1 cellular context compared by ENCODE assay signal in genomic region chr21:26844258-26845065, GRCh38.
TF ChIP-seq lines count a peak whose summit lies in the region.

No MANE protein-coding gene starts in this region.

TF ChIP-seq in HepG2, 621 proteins besides CTCF, POLR2A, EP300 and RAD21 (continued from another document):
- TF ChIP-seq, protein P1, sequence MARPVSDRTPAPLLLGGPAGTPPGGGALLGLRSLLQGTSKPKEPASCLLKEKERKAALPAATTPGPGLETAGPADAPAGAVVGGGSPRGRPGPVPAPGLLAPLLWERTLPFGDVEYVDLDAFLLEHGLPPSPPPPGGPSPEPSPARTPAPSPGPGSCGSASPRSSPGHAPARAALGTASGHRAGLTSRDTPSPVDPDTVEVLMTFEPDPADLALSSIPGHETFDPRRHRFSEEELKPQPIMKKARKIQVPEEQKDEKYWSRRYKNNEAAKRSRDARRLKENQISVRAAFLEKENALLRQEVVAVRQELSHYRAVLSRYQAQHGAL (CRISPR knock-in tag; IDR thresholded peaks at IDR 0.05; ENCODE audit: not compliant biosample characterization), result no peak
- no peak for TF ChIP-seq NONO (IDR thresholded peaks at IDR 0.05)
- TF ChIP-seq NONO (CRISPR knock-in tag; conservative IDR thresholded peaks at IDR 0.05), result 0 out of 2 replicates have a peak, but pooled peaks have one; percentile 20
- no peak for TF ChIP-seq HNF4A (CRISPR knock-in tag; IDR thresholded peaks at IDR 0.05)
- TF ChIP-seq, protein P2, sequence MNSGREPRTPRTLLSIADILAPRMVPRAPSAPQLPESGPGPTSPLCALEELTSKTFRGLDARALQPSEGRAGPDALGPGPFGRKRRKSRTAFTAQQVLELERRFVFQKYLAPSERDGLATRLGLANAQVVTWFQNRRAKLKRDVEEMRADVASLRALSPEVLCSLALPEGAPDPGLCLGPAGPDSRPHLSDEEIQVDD (CRISPR knock-in tag; IDR thresholded peaks at IDR 0.05; ENCODE audit: borderline replicate concordance), result no peak
- TF ChIP-seq ZNF567 (CRISPR knock-in tag; IDR thresholded peaks at IDR 0.05; ENCODE audit: borderline replicate concordance), result no peak
- no peak for TF ChIP-seq ZNF577 (CRISPR knock-in tag; IDR thresholded peaks at IDR 0.05; ENCODE audit: borderline replicate concordance, low read depth)
- no peak for TF ChIP-seq ZNF530 (CRISPR knock-in tag; IDR thresholded peaks at IDR 0.05; ENCODE audit: low read depth)
- no peak for TF ChIP-seq SNAPC5 (CRISPR knock-in tag; IDR thresholded peaks at IDR 0.05; ENCODE audit: borderline replicate concordance)
- TF ChIP-seq, protein P3, sequence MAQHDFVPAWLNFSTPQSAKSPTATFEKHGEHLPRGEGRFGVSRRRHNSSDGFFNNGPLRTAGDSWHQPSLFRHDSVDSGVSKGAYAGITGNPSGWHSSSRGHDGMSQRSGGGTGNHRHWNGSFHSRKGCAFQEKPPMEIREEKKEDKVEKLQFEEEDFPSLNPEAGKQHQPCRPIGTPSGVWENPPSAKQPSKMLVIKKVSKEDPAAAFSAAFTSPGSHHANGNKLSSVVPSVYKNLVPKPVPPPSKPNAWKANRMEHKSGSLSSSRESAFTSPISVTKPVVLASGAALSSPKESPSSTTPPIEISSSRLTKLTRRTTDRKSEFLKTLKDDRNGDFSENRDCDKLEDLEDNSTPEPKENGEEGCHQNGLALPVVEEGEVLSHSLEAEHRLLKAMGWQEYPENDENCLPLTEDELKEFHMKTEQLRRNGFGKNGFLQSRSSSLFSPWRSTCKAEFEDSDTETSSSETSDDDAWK (CRISPR knock-in tag; IDR thresholded peaks at IDR 0.05), result no peak
- TF ChIP-seq ZNF800 (CRISPR knock-in tag; IDR thresholded peaks at IDR 0.05), result peak; percentile 90
- TF ChIP-seq ZNF563 (CRISPR knock-in tag; IDR thresholded peaks at IDR 0.05), result peak; percentile 46; the same call in 1 of the 2 replicates
- TF ChIP-seq, protein P4, sequence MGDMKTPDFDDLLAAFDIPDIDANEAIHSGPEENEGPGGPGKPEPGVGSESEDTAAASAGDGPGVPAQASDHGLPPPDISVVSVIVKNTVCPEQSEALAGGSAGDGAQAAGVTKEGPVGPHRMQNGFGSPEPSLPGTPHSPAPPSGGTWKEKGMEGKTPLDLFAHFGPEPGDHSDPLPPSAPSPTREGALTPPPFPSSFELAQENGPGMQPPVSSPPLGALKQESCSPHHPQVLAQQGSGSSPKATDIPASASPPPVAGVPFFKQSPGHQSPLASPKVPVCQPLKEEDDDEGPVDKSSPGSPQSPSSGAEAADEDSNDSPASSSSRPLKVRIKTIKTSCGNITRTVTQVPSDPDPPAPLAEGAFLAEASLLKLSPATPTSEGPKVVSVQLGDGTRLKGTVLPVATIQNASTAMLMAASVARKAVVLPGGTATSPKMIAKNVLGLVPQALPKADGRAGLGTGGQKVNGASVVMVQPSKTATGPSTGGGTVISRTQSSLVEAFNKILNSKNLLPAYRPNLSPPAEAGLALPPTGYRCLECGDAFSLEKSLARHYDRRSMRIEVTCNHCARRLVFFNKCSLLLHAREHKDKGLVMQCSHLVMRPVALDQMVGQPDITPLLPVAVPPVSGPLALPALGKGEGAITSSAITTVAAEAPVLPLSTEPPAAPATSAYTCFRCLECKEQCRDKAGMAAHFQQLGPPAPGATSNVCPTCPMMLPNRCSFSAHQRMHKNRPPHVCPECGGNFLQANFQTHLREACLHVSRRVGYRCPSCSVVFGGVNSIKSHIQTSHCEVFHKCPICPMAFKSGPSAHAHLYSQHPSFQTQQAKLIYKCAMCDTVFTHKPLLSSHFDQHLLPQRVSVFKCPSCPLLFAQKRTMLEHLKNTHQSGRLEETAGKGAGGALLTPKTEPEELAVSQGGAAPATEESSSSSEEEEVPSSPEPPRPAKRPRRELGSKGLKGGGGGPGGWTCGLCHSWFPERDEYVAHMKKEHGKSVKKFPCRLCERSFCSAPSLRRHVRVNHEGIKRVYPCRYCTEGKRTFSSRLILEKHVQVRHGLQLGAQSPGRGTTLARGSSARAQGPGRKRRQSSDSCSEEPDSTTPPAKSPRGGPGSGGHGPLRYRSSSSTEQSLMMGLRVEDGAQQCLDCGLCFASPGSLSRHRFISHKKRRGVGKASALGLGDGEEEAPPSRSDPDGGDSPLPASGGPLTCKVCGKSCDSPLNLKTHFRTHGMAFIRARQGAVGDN (CRISPR knock-in tag; IDR thresholded peaks at IDR 0.05), result peak; percentile 24; the same call in 1 of the 2 replicates
